In genomic region chr16:29678691-29679267, GRCh38 we compare ENCODE assay signal across 8 cellular contexts. TPM values are rescaled to one million over a fixed set of nuclear protein-coding genes. Genes with fewer than 3 reads are reported as not detected.
DNase-seq lines count a peak whose midpoint lies in the region; ATAC-seq and TF ChIP-seq lines count a peak whose summit lies in the region.

Gene QPRT, plus strand, starts transcription at chr16:29679180. Its CDS starts 18 bp downstream, at chr16:29679198.

- no peak for TF ChIP-seq POLR2A in gastrocnemius medialis (IDR thresholded peaks at IDR 0.05)

- peak within 1 kb of the TSS in 2 of 4 donors; percentile 52 to 54 for H3K27ac ChIP-seq in gastrocnemius medialis

- H3F3A ChIP-seq in Loucy (ENCODE audit: low read depth): peaks cover 14% of the 10 kb centered on the region

- H3K36me3 ChIP-seq in GM06990 (ENCODE audit: control insufficient read depth, insufficient read depth, low read length): no peaks in the 10 kb centered on the region; the same call in 1 of the 2 replicates
- no peaks in the 10 kb centered on the region for H3K36me3 ChIP-seq in Loucy (ENCODE audit: insufficient read depth, low read length)
- no peaks in the 10 kb centered on the region for H3K36me3 ChIP-seq in gastrocnemius medialis

- in situ Hi-C loops in gastrocnemius medialis (cut with MboI; ENCODE audit: low sequenced_read_pairs in 4 of 4): loop anchor here in 2 of 4 donors (25.0 kb wide), 2 partner anchors 334 to 359 kb away; partner anchors contain the start of genes C16orf92 (in 1 of the 2), DOC2A (in 1 of the 2) and TLCD3B (in 1 of the 2)

- H3K4me1 ChIP-seq in Loucy (ENCODE audit: insufficient read depth, low read length, poor library complexity, severe bottlenecking) (peaks cover 57% of the 10 kb centered on the region), gastrocnemius medialis (no peaks in the 10 kb centered on the region)

- peak within 1 kb of the TSS; percentile 96 for H3K4me2 ChIP-seq in Loucy (ENCODE audit: low read depth, low read length, poor library complexity, severe bottlenecking)

- intact Hi-C loops in gastrocnemius medialis (cut with DNase I; ENCODE audit: low total_unique reads): no loop called here

- no peak for ATAC-seq in gastrocnemius medialis
- no peak for ATAC-seq in HG03439 (IDR thresholded peaks at IDR 0.05; ENCODE audit: unreplicated experiment)
- ATAC-seq in HG03354 (IDR thresholded peaks at IDR 0.05; ENCODE audit: poor library complexity, severe bottlenecking, unreplicated experiment): no peak

- no peak within 1 kb of the TSS for H2AFZ ChIP-seq in Loucy (ENCODE audit: low read length)

- no peaks in the 10 kb centered on the region for H3K27me3 ChIP-seq in GM06990 (replicated peaks; ENCODE audit: control insufficient read depth, insufficient read depth, low read length)
- no peaks in the 10 kb centered on the region for H3K27me3 ChIP-seq in Loucy (ENCODE audit: insufficient read depth, low read length, poor library complexity, severe bottlenecking)
- H3K27me3 ChIP-seq in gastrocnemius medialis: no peaks in the 10 kb centered on the region

- no peak for TF ChIP-seq CTCF in GM06990 (IDR thresholded peaks at IDR 0.05; ENCODE audit: insufficient read depth, low read length, poor library complexity, severe bottlenecking)
- TF ChIP-seq CTCF in Loucy (conservative IDR thresholded peaks at IDR 0.05; ENCODE audit: low read length): no peak
- no peak for TF ChIP-seq CTCF in gastrocnemius medialis (IDR thresholded peaks at IDR 0.05 in 4 of 5, conservative IDR thresholded peaks at IDR 0.05 in 1 of 5)

- DNase-seq in GM06990 (ENCODE audit: extremely low read depth, insufficient read length) (peak; percentile 55), anterior cingulate cortex (lab: John Stamatoyannopoulos, UW) (peak in 41 of 58 donors; percentile 5 to 66 (median 39)), gastrocnemius medialis (no peak), NCI-H187 treated with DMSO at 0.1 percent for 48 hours (lab: John Stamatoyannopoulos, UW) (no peak)

- peak within 1 kb of the TSS; percentile 99 for H3K9ac ChIP-seq in Loucy (ENCODE audit: low read depth, low read length, poor library complexity, severe bottlenecking)

- no peaks in the 10 kb centered on the region for H3K9me3 ChIP-seq in Loucy (ENCODE audit: insufficient read depth, low read depth, low read length)
- no peaks in the 10 kb centered on the region for H3K9me3 ChIP-seq in gastrocnemius medialis

- peaks cover 59% of the 10 kb centered on the region for H3K79me2 ChIP-seq in Loucy (ENCODE audit: insufficient read depth, low read length)

- H3K9me2 ChIP-seq in Loucy (replicated peaks; ENCODE audit: low read depth, low read length): no peaks in the 10 kb centered on the region

- H3K4me3 ChIP-seq in GM06990 (replicated peaks; ENCODE audit: low read depth, low read length): peak within 1 kb of the TSS; percentile 60
- H3K4me3 ChIP-seq in Loucy (ENCODE audit: low read length, poor library complexity, severe bottlenecking): peak within 1 kb of the TSS; percentile 96
- H3K4me3 ChIP-seq in iPS-11a (ENCODE audit: low read depth, low read length): peak within 1 kb of the TSS; percentile 45
- peak within 1 kb of the TSS in 3 of 4 donors; percentile 6 to 18 (median 17) for H3K4me3 ChIP-seq in gastrocnemius medialis

- peaks cover 14% of the 10 kb centered on the region for H4K20me1 ChIP-seq in Loucy (ENCODE audit: insufficient read depth, low read length, poor library complexity, severe bottlenecking)

RNA-seq across cellular contexts. Expression of gene QPRT, which starts in this region (rescaled TPM):
- 1 to 10 TPM in 2 of 4 donors, under 1 TPM in 2; 0.78 to 2.5 (median 1.5) TPM for total RNA-seq in gastrocnemius medialis

Comparison
In these comparisons a context has a peak if more than half of its experiments do, and no peak if none do; other contexts are left out.
1. DNase-seq: peak in GM06990 (single experiment) and anterior cingulate cortex (41 of 58); none in gastrocnemius medialis (0 of 2) and NCI-H187 treated with DMSO at 0.1 percent for 48 hours (single experiment).
2. H3K4me3 ChIP-seq: peak in every context shown above with its lines; median percentile 96 in Loucy; 60 in GM06990; 45 in iPS-11a; 17 in gastrocnemius medialis.